15 cellular contexts compared by ENCODE assay signal in the genomic region with DNA sequence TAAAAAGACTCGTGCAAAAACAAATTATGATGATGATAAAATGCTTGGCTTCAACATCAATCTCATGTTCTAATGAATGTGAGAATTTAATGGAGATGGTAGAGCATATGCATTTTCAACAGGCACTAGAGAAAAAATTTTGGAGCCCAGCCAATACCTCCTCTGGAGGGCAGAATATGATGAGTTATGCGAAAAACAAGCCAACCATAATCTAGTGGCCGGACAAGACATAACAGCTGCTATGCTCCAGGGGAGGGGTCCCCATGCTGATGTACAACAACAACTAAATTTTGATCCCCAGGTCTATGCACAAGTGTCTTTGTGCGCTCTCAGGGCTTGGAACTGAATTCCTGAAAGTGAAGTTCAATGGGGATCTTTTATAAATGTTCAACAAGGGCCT.
"Had no signal": no experiment of that assay in that cellular context is flagged by ENCODE, and none has a peak within 500 bp of the region (broad histone marks: within the 10 kb centered on the region; RNA-seq: fewer than 3 reads in every experiment).

No MANE protein-coding gene starts in this region.

- ATAC-seq: heart right ventricle; left lobe of liver; naive thymus-derived CD4-positive, alpha-beta T cell; right cardiac atrium; stimulated activated effector memory CD8-positive, alpha-beta T cell treated with anti-CD3 and anti-CD28 coated beads, Interleukin-12 subunit alpha, Interleukin-12 subunit beta, amount 100 ng/mL, for 72 hours had no signal

- H3K4me3 ChIP-seq: colonic mucosa, heart right ventricle, tibial artery, uterus had no signal

- DNase-seq: activated CD4-positive, CD25-positive, alpha-beta regulatory T cell; activated naive CD4-positive, alpha-beta T cell treated with anti-CD3 and anti-CD28 coated beads, Interleukin-2, amount 50 U/mL, for 16 hours; caudate nucleus; colonic mucosa; heart right ventricle; islet precursor cell; mammary epithelial cell; naive thymus-derived CD4-positive, alpha-beta T cell; right cardiac atrium; small intestine; tibial artery; uterus had no signal

- H3K36me3 ChIP-seq: colonic mucosa, heart right ventricle, neutrophil, tibial artery, uterus had no signal

- H3K9me3 ChIP-seq: colonic mucosa, neutrophil, tibial artery, uterus had no signal

- H3K27me3 ChIP-seq: colonic mucosa, heart right ventricle, neutrophil, tibial artery, uterus had no signal

- H3K4me1 ChIP-seq: colonic mucosa, heart right ventricle, tibial artery, uterus had no signal
